In genomic region chr22:37601540-37602442, GRCh38 we compare ENCODE assay signal across 8 cellular contexts. TPM values are rescaled to one million over a fixed set of nuclear protein-coding genes. Genes with fewer than 3 reads are reported as not detected.
DNase-seq lines count a peak whose midpoint lies in the region; ATAC-seq, FAIRE-seq and TF ChIP-seq lines count a peak whose summit lies in the region.

No MANE protein-coding gene starts in this region.

- DNase-seq in GM12892 (ENCODE audit: insufficient read length) (no peak), NCI-H2227 (lab: John Stamatoyannopoulos, UW; ENCODE audit: unreplicated experiment) (peak; percentile 75), mammary epithelial cell (peak; percentile 67), neural crest cell (ENCODE audit: low read depth, low spot score) (peak; percentile 8), 8988T (no peak), T-helper 1 cell (no peak)

- H3K9ac ChIP-seq in mammary epithelial cell (ENCODE audit: insufficient read depth, low read length): no peak overlapping the region

- WGBS in mammary epithelial cell (ENCODE audit: low coverage, missing lambda C conversion rate): 61% methylated on average over 13 of the region's 14 CpGs

- no peaks in the 10 kb centered on the region for H3K79me2 ChIP-seq in mammary epithelial cell (ENCODE audit: insufficient read depth, low read length)

- H3K4me3 ChIP-seq in mammary epithelial cell (replicated peaks in 1 of 3; ENCODE audit: insufficient read depth in 1 of 3, low read depth in 2 of 3, low read length in 3 of 3): no peak overlapping the region

- no peaks in the 10 kb centered on the region for H3K9me3 Mint-ChIP-seq in neural crest cell

- dilution Hi-C loops in mammary epithelial cell (cut with HindIII; ENCODE audit: low sequenced_read_pairs): loop anchor here (5.0 kb wide), 2 partner anchors 39 to 41 kb away; partner anchors contain the start of gene CDC42EP1

- peaks cover 1% of the 10 kb centered on the region for H3K4me1 ChIP-seq in mammary epithelial cell (ENCODE audit: insufficient read depth, low read length)

- peaks cover 27% of the 10 kb centered on the region for H3K27me3 Mint-ChIP-seq in neural crest cell (ENCODE audit: low read depth)

- no peaks in the 10 kb centered on the region for H3K36me3 ChIP-seq in mammary epithelial cell (ENCODE audit: insufficient read depth, low read length)

- no peak for TF ChIP-seq POLR2A in GM12892 (IDR thresholded peaks at IDR 0.05; ENCODE audit: low read depth, low read length)

- H3K36me3 Mint-ChIP-seq in neural crest cell (ENCODE audit: low read depth): no peaks in the 10 kb centered on the region

- H3K27ac Mint-ChIP-seq in neural crest cell (ENCODE audit: unreplicated experiment): no peak overlapping the region

- intact Hi-C loops in mammary epithelial cell (cut with micrococcal nuclease): loop anchor here (10.0 kb wide), 1 partner anchor 263 kb away; no protein-coding TSS in a partner anchor

- H2AFZ ChIP-seq in mammary epithelial cell (ENCODE audit: low read depth, low read length): no peak overlapping the region

- no peaks in the 10 kb centered on the region for H3K27me3 ChIP-seq in mammary epithelial cell (ENCODE audit: insufficient read depth, low read length)

- no TSS peak for BruUV-seq in mammary epithelial cell (replicated peaks; lab: Mats Ljungman, UMichigan)

- no peak for TF ChIP-seq CTCF in mammary epithelial cell (conservative IDR thresholded peaks at IDR 0.05 in 1 of 2, IDR thresholded peaks at IDR 0.05 in 1 of 2; ENCODE audit: extremely low read depth in 1 of 2, insufficient read depth in 1 of 2, low read depth in 1 of 2, low read length in 2 of 2)
- TF ChIP-seq CTCF in neural crest cell (conservative IDR thresholded peaks at IDR 0.05): no peak

- H3K9me3 ChIP-seq in mammary epithelial cell (replicated peaks; ENCODE audit: insufficient read depth, low read length): no peaks in the 10 kb centered on the region

- CTCF ChIA-PET in mammary epithelial cell (lab: Charles Lee; ENCODE audit: low non-redundant PET): no interaction called here

- peak overlapping the region; percentile 47 for H3K4me3 Mint-ChIP-seq in neural crest cell

- no peak overlapping the region for H3K27ac ChIP-seq in mammary epithelial cell (ENCODE audit: insufficient read depth, low read depth, low read length)

- no peaks in the 10 kb centered on the region for H4K20me1 ChIP-seq in mammary epithelial cell (ENCODE audit: insufficient read depth, low read length)

- H3K4me1 Mint-ChIP-seq in neural crest cell: peaks cover 9% of the 10 kb centered on the region

- ATAC-seq in GM19324 (IDR thresholded peaks at IDR 0.05; ENCODE audit: low FRiP score, unreplicated experiment) (no peak), HG03342 (IDR thresholded peaks at IDR 0.05; ENCODE audit: unreplicated experiment) (no peak)

- in situ Hi-C loops in mammary epithelial cell (cut with MboI; ENCODE audit: low sequenced_read_pairs in 2 of 2): no loop called here

- FAIRE-seq in GM12892 (lab: Jason Lieb, UNC): peak; percentile 60

- no peak overlapping the region for H3K4me2 ChIP-seq in mammary epithelial cell (ENCODE audit: insufficient read depth, low read depth, low read length)

RNA-seq across cellular contexts. Expression of gene GGA1, which starts 6.8 kb away (rescaled TPM):
- 36.3 TPM for polyA plus RNA-seq in GM12892 (2012; ENCODE audit: missing spikeins)
- total RNA-seq in mammary epithelial cell (10 to 100 TPM; 33.8 to 60.2 TPM), neural crest cell (85.1 and 88.6 TPM in 2 replicates)
- polyA plus RNA-seq in mammary epithelial cell: 26.7 TPM
- 56.2 TPM for polyA minus RNA-seq in mammary epithelial cell

RNA-seq across cellular contexts. Expression of gene LGALS2, which starts 21.9 kb away (rescaled TPM):
- not detected for polyA plus RNA-seq in GM12892 (2012; ENCODE audit: missing spikeins)
- total RNA-seq in mammary epithelial cell: not detected
- polyA plus RNA-seq in mammary epithelial cell: not detected
- not detected for polyA minus RNA-seq in mammary epithelial cell
- not detected in 2 replicates for total RNA-seq in neural crest cell

RNA-seq across cellular contexts. Expression of gene SH3BP1, which starts 37.7 kb away (rescaled TPM):
- polyA plus RNA-seq in GM12892 (2012; ENCODE audit: missing spikeins): 35.9 TPM
- 10 to 100 TPM; 28.2 to 65.9 TPM for total RNA-seq in mammary epithelial cell
- 43.7 TPM for polyA plus RNA-seq in mammary epithelial cell
- 77.9 TPM for polyA minus RNA-seq in mammary epithelial cell
- total RNA-seq in neural crest cell: 36.4 and 36.6 TPM in 2 replicates

RNA-seq across cellular contexts. Expression of gene CDC42EP1, which starts 41.5 kb away (rescaled TPM):
- polyA plus RNA-seq in GM12892 (2012; ENCODE audit: missing spikeins): not detected
- total RNA-seq in mammary epithelial cell (10 to 100 TPM; 17.5 to 98.4 TPM), neural crest cell (22.6 and 26.1 TPM in 2 replicates)
- 12.7 TPM for polyA plus RNA-seq in mammary epithelial cell
- 32.2 TPM for polyA minus RNA-seq in mammary epithelial cell

RNA-seq across cellular contexts. Expression of gene PDXP, which starts 56.7 kb away (rescaled TPM):
- 31.5 TPM for polyA plus RNA-seq in GM12892 (2012; ENCODE audit: missing spikeins)
- 1 to 10 TPM; 5.8 to 6.9 TPM for total RNA-seq in mammary epithelial cell
- polyA plus RNA-seq in mammary epithelial cell: 19.4 TPM
- 10.4 TPM for polyA minus RNA-seq in mammary epithelial cell
- total RNA-seq in neural crest cell: 51.5 and 55.3 TPM in 2 replicates

Comparison
In these comparisons a context has a peak if more than half of its experiments do, and no peak if none do; other contexts are left out.
1. DNase-seq: peak in NCI-H2227 (single experiment), mammary epithelial cell (single experiment) and neural crest cell (single experiment); none in GM12892 (single experiment), 8988T (single experiment) and T-helper 1 cell (0 of 5).